ENCODE assay signal across 8 cellular contexts in genomic region chr15:40953713-40954074, GRCh38. TPM values are rescaled to one million over a fixed set of nuclear protein-coding genes. Genes with fewer than 3 reads are reported as not detected.
A peak's percentile ranks its signal among the peaks of the same experiment; 100 is the strongest.
DNase-seq lines count a peak whose midpoint lies in the region; ATAC-seq, FAIRE-seq and TF ChIP-seq lines count a peak whose summit lies in the region.

No MANE protein-coding gene starts in this region.

- H3K4me3 Mint-ChIP-seq in CD8-positive, alpha-beta T cell = peak overlapping the region; percentile 93
- H3K4me3 Mint-ChIP-seq in neural progenitor cell = peak overlapping the region; percentile 93

- peak overlapping the region; percentile 83 for H3K4me2 ChIP-seq in neural progenitor cell

- peaks cover 12% of the 10 kb centered on the region for H3K4me1 ChIP-seq in CD8-positive, alpha-beta T cell (ENCODE audit: insufficient read depth, low read length)
- H3K4me1 ChIP-seq in ectodermal cell (ENCODE audit: control insufficient read depth, insufficient read depth, low read length) = no peaks in the 10 kb centered on the region
- peaks cover 4% of the 10 kb centered on the region for H3K4me1 ChIP-seq in neural progenitor cell

- H3K9me3 Mint-ChIP-seq in CD8-positive, alpha-beta T cell = no peaks in the 10 kb centered on the region
- H3K9me3 Mint-ChIP-seq in neural progenitor cell = no peaks in the 10 kb centered on the region

- peaks cover 16% of the 10 kb centered on the region for H3K4me1 Mint-ChIP-seq in CD8-positive, alpha-beta T cell (ENCODE audit: low read depth)
- peaks cover 15% of the 10 kb centered on the region for H3K4me1 Mint-ChIP-seq in neural progenitor cell

- H3K36me3 ChIP-seq in CD8-positive, alpha-beta T cell (ENCODE audit: insufficient read depth, low read length) = no peaks in the 10 kb centered on the region
- H3K36me3 ChIP-seq in ectodermal cell (ENCODE audit: control insufficient read depth, insufficient read depth, low read length) (no peaks in the 10 kb centered on the region), neural progenitor cell (no peaks in the 10 kb centered on the region)

- H3K27ac ChIP-seq in CD8-positive, alpha-beta T cell (ENCODE audit: low read depth, low read length) = no peak overlapping the region
- H3K27ac ChIP-seq in ectodermal cell (ENCODE audit: insufficient read depth, low read depth, low read length, poor library complexity, severe bottlenecking) (no peak overlapping the region), neural progenitor cell (no peak overlapping the region)

- no peaks in the 10 kb centered on the region for H3K27me3 Mint-ChIP-seq in CD8-positive, alpha-beta T cell (ENCODE audit: low read depth)
- H3K27me3 Mint-ChIP-seq in neural progenitor cell (ENCODE audit: insufficient read depth, low read depth) = peaks cover 20% of the 10 kb centered on the region

- H3K79me2 ChIP-seq in neural progenitor cell (ENCODE audit: low read depth) = no peaks in the 10 kb centered on the region

- H3K27me3 ChIP-seq in CD8-positive, alpha-beta T cell (ENCODE audit: insufficient read depth, low read length) = no peaks in the 10 kb centered on the region
- peaks cover 15% of the 10 kb centered on the region for H3K27me3 ChIP-seq in ectodermal cell (ENCODE audit: control insufficient read depth, insufficient read depth, low read length, poor library complexity, severe bottlenecking)
- H3K27me3 ChIP-seq in neural progenitor cell = peaks cover 17% of the 10 kb centered on the region

- intact Hi-C loops in CD8-positive, alpha-beta T cell (cut with DNase I, micrococcal nuclease) = loop anchor here (1.0 to 5.0 kb wide), 7 partner anchors 11 to 796 kb away; partner anchors contain the start of genes CHP1 (in 1 of the 2), DLL4 (in 1 of the 2), EXD1 (in 1 of the 2) and VPS18 (in 1 of the 2)

- no peak for FAIRE-seq in D721Med (lab: Jason Lieb, UNC)

- H3K4me3 ChIP-seq in CD8-positive, alpha-beta T cell (ENCODE audit: low read depth, low read length) = peak overlapping the region; percentile 73
- H3K4me3 ChIP-seq in Jurkat, Clone E6-1 (ENCODE audit: low read length) = peak overlapping the region; percentile 75
- peak overlapping the region; percentile 66 for H3K4me3 ChIP-seq in ectodermal cell (ENCODE audit: insufficient read depth, low read depth, low read length)
- peak overlapping the region; percentile 62 for H3K4me3 ChIP-seq in neural progenitor cell

- TF ChIP-seq CTCF in CD8-positive, alpha-beta T cell (IDR thresholded peaks at IDR 0.05) = no peak
- TF ChIP-seq CTCF in neural progenitor cell (IDR thresholded peaks at IDR 0.05) = no peak
- TF ChIP-seq CTCF in D721Med (IDR thresholded peaks at IDR 0.05; ENCODE audit: insufficient read depth, missing control alignments) = no peak

- H3K36me3 Mint-ChIP-seq in CD8-positive, alpha-beta T cell = no peaks in the 10 kb centered on the region
- peaks cover 3% of the 10 kb centered on the region for H3K36me3 Mint-ChIP-seq in neural progenitor cell

- no peak for ATAC-seq in CD8-positive, alpha-beta T cell
- no peak for ATAC-seq in GM19463 (IDR thresholded peaks at IDR 0.05; ENCODE audit: unreplicated experiment)
- no peak for ATAC-seq in GM18907 (IDR thresholded peaks at IDR 0.05; ENCODE audit: unreplicated experiment)

- 4% methylated on average over 17 of the region's 17 CpGs for WGBS in ectodermal cell, 2 experiments

- peaks cover 13% of the 10 kb centered on the region for H3F3A ChIP-seq in neural progenitor cell (ENCODE audit: low read depth)

- H3K9ac ChIP-seq in neural progenitor cell = no peak overlapping the region

- H3K27ac Mint-ChIP-seq in CD8-positive, alpha-beta T cell = no peak overlapping the region
- no peak overlapping the region for H3K27ac Mint-ChIP-seq in neural progenitor cell

- CTCF ChIA-PET in CD8-positive, alpha-beta T cell (lab: Charles Lee) = interaction anchor here (0.6 to 1.3 kb wide), 3 partner anchors 18 to 51 kb away, joined by 3 to 6 read pairs (median 4); no protein-coding TSS in a partner anchor

- no peak for DNase-seq in CD8-positive, alpha-beta T cell
- DNase-seq in Jurkat, Clone E6-1 (ENCODE audit: low read depth, low spot score) = no peak
- DNase-seq in neural progenitor cell (ENCODE audit: low spot score) (peak; percentile 52), D721Med (ENCODE audit: insufficient read length, low spot score) (no peak), DMS79 (lab: John Stamatoyannopoulos, UW) (no peak)

- H3K9me3 ChIP-seq in CD8-positive, alpha-beta T cell (ENCODE audit: low read length) = no peaks in the 10 kb centered on the region
- H3K9me3 ChIP-seq in ectodermal cell (ENCODE audit: control insufficient read depth, low read length) (no peaks in the 10 kb centered on the region), neural progenitor cell (ENCODE audit: low read depth) (no peaks in the 10 kb centered on the region)

- POLR2A ChIA-PET in CD8-positive, alpha-beta T cell (lab: Charles Lee) = interaction anchor here (0.8 to 3.5 kb wide), 4 partner anchors 12 to 278 kb away, joined by 3 to 28 read pairs (median 6); partner anchors contain the start of gene CHP1

- H4K20me1 ChIP-seq in neural progenitor cell (ENCODE audit: low read depth) = no peaks in the 10 kb centered on the region

- H2AFZ ChIP-seq in neural progenitor cell (replicated peaks) = peak overlapping the region; percentile 57

RNA-seq across cellular contexts. Expression of gene CHAC1, which starts 0.4 kb away (rescaled TPM):
- under 1 TPM; 0.22 to 0.69 TPM for total RNA-seq in CD8-positive, alpha-beta T cell
- polyA plus RNA-seq in Jurkat, Clone E6-1 (2012; ENCODE audit: insufficient read depth, insufficient read length) = 4.5 TPM
- 4.7 TPM for polyA plus RNA-seq in ectodermal cell (2013, experiment 1 of 4)
- polyA plus RNA-seq in ectodermal cell (2013, experiment 2 of 4) = 7.3 TPM
- 8.2 TPM for polyA plus RNA-seq in ectodermal cell (2013, experiment 3 of 4)
- 8.4 TPM for polyA plus RNA-seq in ectodermal cell (2013, experiment 4 of 4)
- 2.4 and 4.8 TPM in 2 replicates for total RNA-seq in neural progenitor cell (ENCODE audit: low replicate concordance)

RNA-seq across cellular contexts. Expression of gene DLL4, which starts 24.6 kb away (rescaled TPM):
- total RNA-seq in CD8-positive, alpha-beta T cell = under 1 TPM; 0.08 TPM
- not detected for polyA plus RNA-seq in Jurkat, Clone E6-1 (2012; ENCODE audit: insufficient read depth, insufficient read length)
- polyA plus RNA-seq in ectodermal cell (2013, experiment 1 of 4) = 0.63 TPM
- polyA plus RNA-seq in ectodermal cell (2013, experiment 2 of 4) = 0.25 TPM
- 0.69 TPM for polyA plus RNA-seq in ectodermal cell (2013, experiment 3 of 4)
- polyA plus RNA-seq in ectodermal cell (2013, experiment 4 of 4) = 0.45 TPM
- total RNA-seq in neural progenitor cell (ENCODE audit: low replicate concordance) = 0.12 TPM in 1 of 2 replicates, not detected in the other

RNA-seq across cellular contexts. Expression of gene VPS18, which starts 59.4 kb away (rescaled TPM):
- total RNA-seq in CD8-positive, alpha-beta T cell = 10 to 100 TPM; 21.7 to 23.6 TPM
- 14.6 TPM for polyA plus RNA-seq in Jurkat, Clone E6-1 (2012; ENCODE audit: insufficient read depth, insufficient read length)
- polyA plus RNA-seq in ectodermal cell (2013, experiment 1 of 4) = 22.2 TPM
- 29.6 TPM for polyA plus RNA-seq in ectodermal cell (2013, experiment 2 of 4)
- 15.8 TPM for polyA plus RNA-seq in ectodermal cell (2013, experiment 3 of 4)
- 16.3 TPM for polyA plus RNA-seq in ectodermal cell (2013, experiment 4 of 4)
- 8.0 and 22.2 TPM in 2 replicates for total RNA-seq in neural progenitor cell (ENCODE audit: low replicate concordance)
